In the genomic region with DNA sequence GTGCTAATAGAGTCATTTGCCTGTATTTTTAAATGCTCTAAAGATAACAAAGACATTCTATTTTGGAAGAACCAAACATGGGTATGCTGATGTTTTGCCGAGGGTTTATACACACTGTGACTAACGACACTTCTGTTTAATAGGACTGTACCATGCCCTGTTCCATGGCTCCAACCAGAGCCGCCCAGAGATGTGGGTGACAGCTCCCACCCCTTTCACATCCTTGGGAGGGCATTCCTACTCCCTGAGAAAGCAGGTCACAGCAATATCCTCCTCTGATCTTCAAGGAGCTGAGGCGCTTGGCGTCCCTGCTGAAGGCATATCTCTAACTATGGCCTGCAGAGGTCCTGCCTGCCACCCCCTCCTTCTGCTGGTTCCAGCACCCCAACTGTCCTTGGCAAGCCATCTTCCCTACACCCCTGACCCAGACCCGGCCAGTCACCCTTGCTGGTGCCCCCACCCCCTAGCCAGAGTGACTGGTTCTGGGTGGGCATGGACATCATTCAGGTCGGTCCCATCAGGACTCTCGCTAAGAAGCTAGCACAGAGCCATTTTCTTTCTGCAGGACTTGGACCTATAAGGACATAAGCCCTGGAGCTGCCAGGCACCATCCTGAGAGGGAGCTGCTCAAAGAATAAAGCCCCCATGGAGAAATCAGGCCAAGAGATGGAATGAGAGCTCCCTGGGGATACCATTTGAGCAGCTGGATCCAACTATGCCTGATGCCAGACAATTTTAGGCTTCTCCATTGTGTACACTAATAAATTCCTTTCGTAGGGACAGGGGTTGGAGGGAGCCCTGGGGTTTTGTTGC, we compare ENCODE assay signal across 23 cellular contexts.
"Had no signal": no experiment of that assay in that cellular context is flagged by ENCODE, and none has a peak within 500 bp of the region (broad histone marks: within the 10 kb centered on the region; RNA-seq: fewer than 3 reads in every experiment).

No MANE protein-coding gene starts in this region.

- H3K27ac Mint-ChIP-seq: activated CD4-positive, alpha-beta memory T cell treated with anti-CD3 and anti-CD28 coated beads for 36 hours; activated CD4-positive, alpha-beta T cell treated with anti-CD3 and anti-CD28 coated beads, Interleukin-2, amount 10 ng/mL, durations not matched to agents 7 days and 5 days; activated naive CD4-positive, alpha-beta T cell treated with anti-CD3 and anti-CD28 coated beads for 36 hours; activated naive CD8-positive, alpha-beta T cell; activated T-helper 17 cell treated with anti-CD3 and anti-CD28 coated beads, Interleukin-2, amount 50 U/mL, for 72 hours had no signal

- H3K4me2 ChIP-seq: SK-N-SH had no signal

- H3K4me3 ChIP-seq: Peyer's patch, SJCRH30 had no signal

- H3K4me1 Mint-ChIP-seq: activated CD4-positive, alpha-beta T cell treated with anti-CD3 and anti-CD28 coated beads, Interleukin-2, amount 10 ng/mL, durations not matched to agents 7 days and 5 days; activated T-helper 17 cell treated with anti-CD3 and anti-CD28 coated beads, Interleukin-2, amount 50 U/mL, for 72 hours; central memory CD8-positive, alpha-beta T cell had no signal

- H3K9me3 ChIP-seq: Peyer's patch, SJCRH30, SK-N-SH had no signal

- H3K27ac ChIP-seq: KMS-11, Peyer's patch, RWPE1, SJCRH30, VCaP had no signal

- DNase-seq: activated CD4-positive, alpha-beta memory T cell treated with anti-CD3 and anti-CD28 coated beads for 36 hours; activated CD4-positive, alpha-beta T cell treated with anti-CD3 and anti-CD28 coated beads, Interleukin-2, amount 10 ng/mL, durations not matched to agents 7 days and 5 days; activated CD4-positive, CD25-positive, alpha-beta regulatory T cell; activated gamma-delta T cell; activated naive CD4-positive, alpha-beta T cell treated with anti-CD3 and anti-CD28 coated beads for 36 hours; activated T-cell treated with anti-CD3 and anti-CD28 coated beads for 4 hours; activated T-cell treated with anti-CD3 and anti-CD28 coated beads, Interleukin-2, amount 50 U/mL, for 48 hours; NCI-H1092; NCI-H1930; NCI-H526; NK-92 treated with Interleukin-12 subunit alpha and Interleukin-12 subunit beta, amount 100 ng/mL, for 24 hours; Peyer's patch; Right ventricle myocardium superior; SJCRH30; T-helper 1 cell had no signal

- ATAC-seq: activated T-helper 17 cell treated with anti-CD3 and anti-CD28 coated beads, Interleukin-2, amount 50 U/mL, for 72 hours had no signal

- H3K9me3 Mint-ChIP-seq: activated CD4-positive, alpha-beta memory T cell treated with anti-CD3 and anti-CD28 coated beads for 36 hours; activated CD4-positive, alpha-beta T cell treated with anti-CD3 and anti-CD28 coated beads, Interleukin-2, amount 10 ng/mL, durations not matched to agents 7 days and 5 days; activated naive CD4-positive, alpha-beta T cell treated with anti-CD3 and anti-CD28 coated beads for 36 hours; activated T-helper 17 cell treated with anti-CD3 and anti-CD28 coated beads, Interleukin-2, amount 50 U/mL, for 72 hours; central memory CD8-positive, alpha-beta T cell had no signal

- H3K4me1 ChIP-seq: Peyer's patch, SJCRH30 had no signal

- H3K27me3 Mint-ChIP-seq: activated CD4-positive, alpha-beta T cell treated with anti-CD3 and anti-CD28 coated beads, Interleukin-2, amount 10 ng/mL, durations not matched to agents 7 days and 5 days; activated naive CD8-positive, alpha-beta T cell; brain; central memory CD8-positive, alpha-beta T cell had no signal

- H3K27me3 ChIP-seq: Peyer's patch, SJCRH30 had no signal

- H3K4me3 Mint-ChIP-seq: activated CD4-positive, alpha-beta memory T cell treated with anti-CD3 and anti-CD28 coated beads for 36 hours; activated CD4-positive, alpha-beta T cell treated with anti-CD3 and anti-CD28 coated beads, Interleukin-2, amount 10 ng/mL, durations not matched to agents 7 days and 5 days; activated naive CD4-positive, alpha-beta T cell treated with anti-CD3 and anti-CD28 coated beads for 36 hours; activated naive CD8-positive, alpha-beta T cell; activated T-helper 17 cell treated with anti-CD3 and anti-CD28 coated beads, Interleukin-2, amount 50 U/mL, for 72 hours; central memory CD8-positive, alpha-beta T cell had no signal

- H3K36me3 ChIP-seq: Peyer's patch, SJCRH30 had no signal

- H3K9ac ChIP-seq: KMS-11, SK-N-SH had no signal
